In the genomic region with DNA sequence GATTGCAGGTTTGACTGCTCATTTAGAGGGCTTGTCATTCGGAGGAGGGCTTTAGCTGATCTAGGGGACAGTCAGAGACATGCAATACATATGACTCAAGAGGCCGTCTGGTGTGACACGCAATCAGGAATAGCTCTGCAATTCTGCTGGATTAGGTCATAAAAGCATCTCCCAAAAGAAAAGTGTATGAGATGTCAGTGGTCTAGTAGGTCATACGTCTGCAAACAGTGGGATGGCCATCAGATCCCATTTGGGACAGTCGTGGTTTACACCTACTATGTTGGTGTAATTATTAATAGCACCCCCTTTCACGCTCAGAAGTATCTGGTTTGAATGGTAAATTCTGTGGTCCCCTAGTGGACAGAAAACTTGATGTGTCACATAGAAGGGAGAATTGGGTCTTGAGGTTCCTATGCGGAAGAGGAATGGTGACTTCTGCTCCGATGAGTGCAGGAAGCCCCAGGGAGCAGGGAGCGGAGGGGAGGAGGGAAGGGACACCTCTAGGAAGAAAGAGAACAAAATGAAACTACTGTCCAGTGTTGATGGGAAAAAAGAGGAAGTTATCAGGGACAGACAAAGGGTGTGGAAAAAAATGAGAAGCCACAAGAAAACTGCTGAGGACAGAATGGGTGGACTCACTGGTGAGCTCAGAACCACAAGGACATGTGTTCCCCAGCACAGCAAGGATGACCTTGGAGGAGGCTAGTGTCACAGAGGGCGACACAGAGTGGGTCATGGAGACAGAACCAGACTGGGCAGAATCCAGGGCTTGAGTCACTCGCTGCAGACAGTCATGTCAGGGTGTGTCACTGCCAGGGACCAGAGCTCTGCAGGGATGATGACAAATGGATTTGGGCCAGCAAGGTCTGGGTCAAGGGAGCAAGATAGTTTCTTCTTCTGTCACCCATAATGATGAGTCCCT, we compare ENCODE assay signal across 8 cellular contexts. TPM values are rescaled to one million over a fixed set of nuclear protein-coding genes. Genes with fewer than 3 reads are reported as not detected.
A peak's percentile ranks its signal among the peaks of the same experiment; 100 is the strongest.
DNase-seq lines count a peak whose midpoint lies in the region; ATAC-seq and TF ChIP-seq lines count a peak whose summit lies in the region.

No MANE protein-coding gene starts in this region.

- H3K27me3 ChIP-seq in left ventricle myocardium inferior (ENCODE audit: low read depth) (peaks cover 4% of the 10 kb centered on the region), tibial artery (no peaks in the 10 kb centered on the region)

- H3K27ac Mint-ChIP-seq in activated CD4-positive, alpha-beta T cell treated with anti-CD3 and anti-CD28 coated beads, Interleukin-2, amount 10 ng/mL, durations not matched to agents 7 days and 5 days, result peak overlapping the region; percentile 4

- no peak for DNase-seq in activated CD4-positive, alpha-beta T cell treated with anti-CD3 and anti-CD28 coated beads, Interleukin-2, amount 10 ng/mL, durations not matched to agents 7 days and 5 days
- no peak for DNase-seq in activated CD4-positive, alpha-beta T cell treated with anti-CD3 and anti-CD28 coated beads for 48 hours
- peak; percentile 68 for DNase-seq in SKM-1 treated with dmso at 0.1 percent for 144 hours (lab: John Stamatoyannopoulos, UW; ENCODE audit: unreplicated experiment)
- DNase-seq in left ventricle myocardium inferior, result peak; percentile 35
- peak; percentile 70 to 78 for DNase-seq in tibial artery
- DNase-seq in iPS-NIHi11 (ENCODE audit: low spot score), result no peak
- DNase-seq in SHP77 treated with DMSO at 0.1 percent for 48 hours (lab: John Stamatoyannopoulos, UW), result no peak

- POLR2A ChIA-PET in activated CD4-positive, alpha-beta T cell treated with anti-CD3 and anti-CD28 coated beads, Interleukin-2, amount 10 ng/mL, durations not matched to agents 7 days and 5 days (lab: Charles Lee), result no interaction called here

- H3K27me3 Mint-ChIP-seq in activated CD4-positive, alpha-beta T cell treated with anti-CD3 and anti-CD28 coated beads, Interleukin-2, amount 10 ng/mL, durations not matched to agents 7 days and 5 days, result peaks cover 19% of the 10 kb centered on the region

- CTCF ChIA-PET in activated CD4-positive, alpha-beta T cell treated with anti-CD3 and anti-CD28 coated beads, Interleukin-2, amount 10 ng/mL, durations not matched to agents 7 days and 5 days (lab: Charles Lee), result interaction anchor here (0.8 to 1.2 kb wide), 4 partner anchors 18 to 88 kb away, joined by 3 to 6 read pairs (median 3); no protein-coding TSS in a partner anchor

- H3K36me3 Mint-ChIP-seq in activated CD4-positive, alpha-beta T cell treated with anti-CD3 and anti-CD28 coated beads, Interleukin-2, amount 10 ng/mL, durations not matched to agents 7 days and 5 days (ENCODE audit: low read depth), result peaks cover 17% of the 10 kb centered on the region

- peak; percentile 39 for ATAC-seq in HG02852 (IDR thresholded peaks at IDR 0.05; ENCODE audit: unreplicated experiment)

- H3K4me3 Mint-ChIP-seq in activated CD4-positive, alpha-beta T cell treated with anti-CD3 and anti-CD28 coated beads, Interleukin-2, amount 10 ng/mL, durations not matched to agents 7 days and 5 days, result no peak overlapping the region

- H3K36me3 ChIP-seq in left ventricle myocardium inferior (no peaks in the 10 kb centered on the region), tibial artery (no peaks in the 10 kb centered on the region)

- H3K9me3 ChIP-seq in left ventricle myocardium inferior (replicated peaks) (no peaks in the 10 kb centered on the region), tibial artery (no peaks in the 10 kb centered on the region)

- no peaks in the 10 kb centered on the region for H3K4me1 ChIP-seq in left ventricle myocardium inferior
- H3K4me1 ChIP-seq in tibial artery, result no peaks in the 10 kb centered on the region

- no peak for TF ChIP-seq CTCF in left ventricle myocardium inferior (IDR thresholded peaks at IDR 0.05; ENCODE audit: borderline replicate concordance)
- no peak for TF ChIP-seq CTCF in tibial artery (IDR thresholded peaks at IDR 0.05)

- intact Hi-C loops in left ventricle myocardium inferior (cut with micrococcal nuclease), result no loop called here
- intact Hi-C loops in tibial artery (cut with DNase I; ENCODE audit: low total_unique reads), result no loop called here

- H3K9me3 Mint-ChIP-seq in activated CD4-positive, alpha-beta T cell treated with anti-CD3 and anti-CD28 coated beads, Interleukin-2, amount 10 ng/mL, durations not matched to agents 7 days and 5 days, result peaks cover 7% of the 10 kb centered on the region

- H3K27ac ChIP-seq in left ventricle myocardium inferior (replicated peaks), result peak overlapping the region; percentile 42
- H3K27ac ChIP-seq in tibial artery, result no peak overlapping the region

- peaks cover 77% of the 10 kb centered on the region for H3K4me1 Mint-ChIP-seq in activated CD4-positive, alpha-beta T cell treated with anti-CD3 and anti-CD28 coated beads, Interleukin-2, amount 10 ng/mL, durations not matched to agents 7 days and 5 days

- H3K4me3 ChIP-seq in left ventricle myocardium inferior (no peak overlapping the region), tibial artery (no peak overlapping the region)

RNA-seq across cellular contexts. Expression of gene MAP3K8, which starts 59.9 kb away (rescaled TPM):
- 10 to 100 TPM; 12.6 to 13.1 TPM for total RNA-seq in activated CD4-positive, alpha-beta T cell treated with anti-CD3 and anti-CD28 coated beads, Interleukin-2, amount 10 ng/mL, durations not matched to agents 7 days and 5 days
- total RNA-seq in left ventricle myocardium inferior, result 7.0 TPM

Comparison
In these comparisons a context has a peak if more than half of its experiments do, and no peak if none do; other contexts are left out.
1. DNase-seq: peak in SKM-1 treated with dmso at 0.1 percent for 144 hours (single experiment), left ventricle myocardium inferior (single experiment) and tibial artery (2 of 2); none in activated CD4-positive, alpha-beta T cell treated with anti-CD3 and anti-CD28 coated beads, Interleukin-2, amount 10 ng/mL, durations not matched to agents 7 days and 5 days (single experiment), activated CD4-positive, alpha-beta T cell treated with anti-CD3 and anti-CD28 coated beads for 48 hours (single experiment), iPS-NIHi11 (single experiment) and SHP77 treated with DMSO at 0.1 percent for 48 hours (single experiment).